In genomic region chr3:13791501-13792490, GRCh38 we compare ENCODE assay signal across 27 cellular contexts.
A peak's percentile ranks its signal among the peaks of the same experiment; 100 is the strongest.
DNase-seq lines count a peak whose midpoint lies in the region; ATAC-seq and TF ChIP-seq lines count a peak whose summit lies in the region.
"Had no signal": no experiment of that assay in that cellular context is flagged by ENCODE, and none has a peak within 500 bp of the region (broad histone marks: within the 10 kb centered on the region; RNA-seq: fewer than 3 reads in every experiment).

No MANE protein-coding gene starts in this region.

- no peaks in the 10 kb centered on the region for H3K36me3 ChIP-seq in SK-N-SH (replicated peaks in 1 of 2; ENCODE audit: control insufficient read depth in 1 of 2, insufficient read depth in 2 of 2, low read length in 1 of 2)
- H3K36me3 ChIP-seq in Panc1 (ENCODE audit: control insufficient read depth, insufficient read depth, low read length) = no peaks in the 10 kb centered on the region

- in situ Hi-C loops in Panc1 (cut with HindIII; ENCODE audit: low pct_unique_long_range_greater_than_20kb, low sequenced_read_pairs) = no loop called here

- POLR2A ChIA-PET in SK-N-SH (lab: Yijun Ruan, JAX) (no interaction called here), Panc1 (lab: Charles Lee) (interaction anchor here (0.6 kb wide), 1 partner anchor 1562 kb away, joined by 21 read pairs; no protein-coding TSS in a partner anchor)

- H3K4me1 ChIP-seq in SK-N-SH (ENCODE audit: control insufficient read depth in 1 of 2, insufficient read depth in 2 of 2, low read depth in 1 of 2, low read length in 1 of 2) (peaks cover 0 to 25% of the 10 kb centered on the region in 2 experiments; a peak in 2 of 4 replicates), Panc1 (ENCODE audit: control insufficient read depth, insufficient read depth, low read length) (no peaks in the 10 kb centered on the region)

- TF ChIP-seq RAD21 in SK-N-SH (IDR thresholded peaks at IDR 0.05; ENCODE audit: low read length) = no peak

- no peaks in the 10 kb centered on the region for H3K9me3 Mint-ChIP-seq in activated naive CD4-positive, alpha-beta T cell treated with anti-CD3 and anti-CD28 coated beads, Interleukin-2, amount 10 ng/mL, durations not matched to agents 7 days and 5 days
- H3K9me3 Mint-ChIP-seq: CD8-positive, alpha-beta memory T cell had no signal

- H4K20me1 ChIP-seq in SK-N-SH (ENCODE audit: insufficient read depth) = no peaks in the 10 kb centered on the region

- no peak; a peak in 1 of 4 replicates for TF ChIP-seq EP300 in SK-N-SH (IDR thresholded peaks at IDR 0.05; ENCODE audit: borderline replicate concordance in 1 of 2, low read depth in 1 of 2, low read length in 1 of 2)

- no peak overlapping the region for H3K9ac ChIP-seq in SK-N-SH
- H3K9ac ChIP-seq: KMS-11 had no signal

- no peak overlapping the region for H3K4me3 ChIP-seq in SK-N-SH (ENCODE audit: low read depth in 2 of 2, low read length in 1 of 2)
- H3K4me3 ChIP-seq in Panc1 (ENCODE audit: low read depth in 2 of 2, low read length in 2 of 2) = no peak overlapping the region
- no peak overlapping the region for H3K4me3 ChIP-seq in dorsolateral prefrontal cortex

- H3K27me3 Mint-ChIP-seq in activated naive CD4-positive, alpha-beta T cell treated with anti-CD3 and anti-CD28 coated beads, Interleukin-2, amount 10 ng/mL, durations not matched to agents 7 days and 5 days = peaks cover 17% of the 10 kb centered on the region

- H3K9me3 ChIP-seq in SK-N-SH = no peaks in the 10 kb centered on the region
- H3K9me3 ChIP-seq in Panc1 (ENCODE audit: control insufficient read depth, insufficient read depth, low read depth, low read length) = no peaks in the 10 kb centered on the region

- no peaks in the 10 kb centered on the region for H3K27me3 ChIP-seq in SK-N-SH (ENCODE audit: insufficient read depth)
- H3K27me3 ChIP-seq in Panc1 (ENCODE audit: control insufficient read depth, insufficient read depth, low read length) = no peaks in the 10 kb centered on the region; the same call in 1 of the 2 replicates
- H3K27me3 ChIP-seq in dorsolateral prefrontal cortex = peaks cover 0 to 5% (median 0%) of the 10 kb centered on the region in 45 donors

- intact Hi-C loops in Panc1 (cut with micrococcal nuclease; ENCODE audit: unreplicated experiment) (no loop called here), dorsolateral prefrontal cortex (cut with DNase I) (no loop called here)

- no peaks in the 10 kb centered on the region for H3K36me3 Mint-ChIP-seq in activated naive CD4-positive, alpha-beta T cell treated with anti-CD3 and anti-CD28 coated beads, Interleukin-2, amount 10 ng/mL, durations not matched to agents 7 days and 5 days
- H3K36me3 Mint-ChIP-seq: CD14-positive monocyte; CD8-positive, alpha-beta memory T cell had no signal

- H3K4me1 Mint-ChIP-seq in activated naive CD4-positive, alpha-beta T cell treated with anti-CD3 and anti-CD28 coated beads, Interleukin-2, amount 10 ng/mL, durations not matched to agents 7 days and 5 days = no peaks in the 10 kb centered on the region
- H3K4me1 Mint-ChIP-seq: B cell; CD14-positive monocyte; CD8-positive, alpha-beta memory T cell had no signal

- no peaks in the 10 kb centered on the region for H3K9me2 ChIP-seq in SK-N-SH

- H3F3A ChIP-seq in SK-N-SH (replicated peaks; ENCODE audit: insufficient read depth) = no peaks in the 10 kb centered on the region

- H3K4me2 ChIP-seq in SK-N-SH = no peak overlapping the region
- H3K4me2 ChIP-seq: KMS-11 had no signal

- H2AFZ ChIP-seq in SK-N-SH (ENCODE audit: low read depth) = no peak overlapping the region

- TF ChIP-seq CTCF in SK-N-SH (IDR thresholded peaks at IDR 0.05) = no peak
- no peak for TF ChIP-seq CTCF in Panc1 (IDR thresholded peaks at IDR 0.05)
- no peak for TF ChIP-seq CTCF in dorsolateral prefrontal cortex (IDR thresholded peaks at IDR 0.05 in 54 of 56, conservative IDR thresholded peaks at IDR 0.05 in 2 of 56; ENCODE audit: low read depth in 1 of 56, partially characterized antibody in 56 of 56)

- H3K27ac Mint-ChIP-seq in activated naive CD4-positive, alpha-beta T cell treated with anti-CD3 and anti-CD28 coated beads, Interleukin-2, amount 10 ng/mL, durations not matched to agents 7 days and 5 days = no peak overlapping the region
- H3K27ac Mint-ChIP-seq: B cell; CD14-positive monocyte; CD8-positive, alpha-beta memory T cell had no signal

- H3K79me2 ChIP-seq in SK-N-SH (ENCODE audit: insufficient read depth) = no peaks in the 10 kb centered on the region

- peak; percentile 70 for DNase-seq in SK-N-SH
- no peak for DNase-seq in Panc1 (ENCODE audit: low read depth, low spot score)
- peak in 1 of 10 donors; percentile 35 for DNase-seq in dorsolateral prefrontal cortex
- peak; percentile 32 for DNase-seq in retina
- no peak for DNase-seq in cortex of kidney (lab: John Stamatoyannopoulos, UW)
- no peak for DNase-seq in stimulated activated naive CD4-positive, alpha-beta T cell treated with Interleukin-2 at 50 U/mL for 16 hours (lab: John Stamatoyannopoulos, UW)
- no peak for DNase-seq in activated naive CD4-positive, alpha-beta T cell treated with anti-CD3 and anti-CD28 coated beads, Interleukin-2, amount 10 ng/mL, durations not matched to agents 7 days and 5 days
- DNase-seq: DMS 273 treated with DMSO at 0.1 percent for 48 hours, DMS79, EL, GF-D8, HCEC 1CT, IMR-90, NCI-H1048, NCI-H1417 treated with DMSO at 0.1 percent for 48 hours, NCI-H1694 treated with DMSO at 0.1 percent for 48 hours, NCI-H2081, NCI-H2227 treated with DMSO at 0.1 percent for 48 hours, NCI-H526 treated with DMSO at 0.1 percent for 48 hours, SIG-M5 had no signal

- ATAC-seq in SK-N-SH treated with all-trans-retinoic acid at 6 μM for 48 hours (no peak), Panc1 (peak; percentile 43; the same call in 1 of the 2 replicates)

- CTCF ChIA-PET in SK-N-SH (lab: Yijun Ruan, JAX) (interaction anchor here (0.9 to 1.5 kb wide), 3 partner anchors 10 to 136 kb away, joined by 3 to 5 read pairs (median 4); no protein-coding TSS in a partner anchor), Panc1 (lab: Charles Lee) (no interaction called here)
- CTCF ChIA-PET in activated naive CD4-positive, alpha-beta T cell treated with anti-CD3 and anti-CD28 coated beads, Interleukin-2, amount 10 ng/mL, durations not matched to agents 7 days and 5 days (lab: Charles Lee) = no interaction called here

- WGBS in SK-N-SH (ENCODE audit: low lambda C conversion rate) = 49% methylated on average over 13 of the region's 22 CpGs

- H3K27ac ChIP-seq in SK-N-SH (ENCODE audit: low read depth in 2 of 2, low read length in 1 of 2) = peak overlapping the region in 1 of 2 experiments; percentile 51; a peak in 2 of 4 replicates
- no peak overlapping the region for H3K27ac ChIP-seq in Panc1 (ENCODE audit: low read length)
- H3K27ac ChIP-seq in dorsolateral prefrontal cortex = peak overlapping the region in 39 of 59 donors; percentile 1 to 85 (median 52)
- H3K27ac ChIP-seq: 22Rv1, KMS-11, RWPE1 had no signal

- no TSS peak for BruUV-seq in Panc1 (replicated peaks; lab: Mats Ljungman, UMichigan)

- no peak overlapping the region for H3K4me3 Mint-ChIP-seq in activated naive CD4-positive, alpha-beta T cell treated with anti-CD3 and anti-CD28 coated beads, Interleukin-2, amount 10 ng/mL, durations not matched to agents 7 days and 5 days
- H3K4me3 Mint-ChIP-seq: B cell; CD14-positive monocyte; CD8-positive, alpha-beta memory T cell had no signal

TF ChIP-seq in SK-N-SH, 30 proteins besides CTCF, POLR2A, EP300 and RAD21 (continues in another document):
- no peak for TF ChIP-seq YY1 (IDR thresholded peaks at IDR 0.05; ENCODE audit: low read depth)
- TF ChIP-seq FOXJ3 (CRISPR knock-in tag; IDR thresholded peaks at IDR 0.05) = no peak
- no peak for TF ChIP-seq JUND (IDR thresholded peaks at IDR 0.05)
- no peak for TF ChIP-seq FOSL2 (IDR thresholded peaks at IDR 0.05; ENCODE audit: borderline replicate concordance, low read depth)
- TF ChIP-seq NRF1 (IDR thresholded peaks at IDR 0.05; ENCODE audit: low read depth, low read length) = no peak
- TF ChIP-seq MEF2A (IDR thresholded peaks at IDR 0.05; ENCODE audit: borderline replicate concordance, low read depth) = no peak
- TF ChIP-seq MXI1 (IDR thresholded peaks at IDR 0.05; ENCODE audit: low read depth, low read length) = no peak
- no peak for TF ChIP-seq CHD2 (IDR thresholded peaks at IDR 0.05; ENCODE audit: low read length, partially characterized antibody)
- TF ChIP-seq RCOR1 (IDR thresholded peaks at IDR 0.05; ENCODE audit: low read length) = peak; percentile 36; the same call in 1 of the 2 replicates
- TF ChIP-seq NFIC (IDR thresholded peaks at IDR 0.05; ENCODE audit: borderline replicate concordance) = no peak
- TF ChIP-seq POLR2AphosphoS5 (IDR thresholded peaks at IDR 0.05; ENCODE audit: low read depth, low read length) = no peak
- peak; percentile 35; the same call in 1 of the 2 replicates for TF ChIP-seq GATA2 (CRISPR knock-in tag; IDR thresholded peaks at IDR 0.05)
- TF ChIP-seq ELF1 (IDR thresholded peaks at IDR 0.05) = no peak
- no peak for TF ChIP-seq FOXM1 (IDR thresholded peaks at IDR 0.05; ENCODE audit: low read depth)

TF ChIP-seq in SK-N-SH treated with all-trans-retinoic acid at 6 μM for 48 hours, 23 proteins besides CTCF, POLR2A, EP300 and RAD21 (continues in another document):
- TF ChIP-seq ESRRG (CRISPR knock-in tag; IDR thresholded peaks at IDR 0.05) = no peak
- no peak for TF ChIP-seq GLIS3 (CRISPR knock-in tag; IDR thresholded peaks at IDR 0.05)
- TF ChIP-seq, protein P1, sequence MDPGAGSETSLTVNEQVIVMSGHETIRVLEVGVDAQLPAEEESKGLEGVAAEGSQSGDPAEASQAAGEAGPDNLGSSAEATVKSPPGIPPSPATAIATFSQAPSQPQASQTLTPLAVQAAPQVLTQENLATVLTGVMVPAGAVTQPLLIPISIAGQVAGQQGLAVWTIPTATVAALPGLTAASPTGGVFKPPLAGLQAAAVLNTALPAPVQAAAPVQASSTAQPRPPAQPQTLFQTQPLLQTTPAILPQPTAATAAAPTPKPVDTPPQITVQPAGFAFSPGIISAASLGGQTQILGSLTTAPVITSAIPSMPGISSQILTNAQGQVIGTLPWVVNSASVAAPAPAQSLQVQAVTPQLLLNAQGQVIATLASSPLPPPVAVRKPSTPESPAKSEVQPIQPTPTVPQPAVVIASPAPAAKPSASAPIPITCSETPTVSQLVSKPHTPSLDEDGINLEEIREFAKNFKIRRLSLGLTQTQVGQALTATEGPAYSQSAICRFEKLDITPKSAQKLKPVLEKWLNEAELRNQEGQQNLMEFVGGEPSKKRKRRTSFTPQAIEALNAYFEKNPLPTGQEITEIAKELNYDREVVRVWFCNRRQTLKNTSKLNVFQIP (CRISPR knock-in tag; IDR thresholded peaks at IDR 0.05; ENCODE audit: borderline replicate concordance, low read depth) = no peak
- no peak for TF ChIP-seq ZNF565 (CRISPR knock-in tag; conservative IDR thresholded peaks at IDR 0.05; ENCODE audit: low read depth)
- no peak for TF ChIP-seq ZFP30 (CRISPR knock-in tag; IDR thresholded peaks at IDR 0.05)

Comparison
In these comparisons a context has a peak if more than half of its experiments do, and no peak if none do; other contexts are left out.
1. DNase-seq: peak in SK-N-SH (single experiment) and retina (single experiment); none in Panc1 (single experiment), cortex of kidney (single experiment), stimulated activated naive CD4-positive, alpha-beta T cell treated with Interleukin-2 at 50 U/mL for 16 hours (single experiment) and activated naive CD4-positive, alpha-beta T cell treated with anti-CD3 and anti-CD28 coated beads, Interleukin-2, amount 10 ng/mL, durations not matched to agents 7 days and 5 days (single experiment).